Comparison of ENCODE assay signal across 8 cellular contexts in genomic region chr22:39317756-39318506, GRCh38. TPM values are rescaled to one million over a fixed set of nuclear protein-coding genes. Genes with fewer than 3 reads are reported as not detected.
A peak's percentile ranks its signal among the peaks of the same experiment; 100 is the strongest.
DNase-seq lines count a peak whose midpoint lies in the region; ATAC-seq and TF ChIP-seq lines count a peak whose summit lies in the region.

No MANE protein-coding gene starts in this region.

- intact Hi-C loops in activated CD4-positive, alpha-beta T cell treated with anti-CD3 and anti-CD28 coated beads for 36 hours (cut with DNase I, micrococcal nuclease), result loop anchor here (2.0 to 10.0 kb wide), 8 partner anchors 75 to 621 kb away; partner anchors contain the start of genes GTPBP1 (in 2 of the 2), APOBEC3C (in 1 of the 2), CBX6 (in 1 of the 2) and CBX7 (in 1 of the 2)
- intact Hi-C loops in activated T-helper 2 cell treated with anti-CD3 and anti-CD28 coated beads, Interferon-gamma antibody, Interleukin-2, Interleukin-4, amounts not matched to agents 10 μg/mL and 5 μg/mL and 100 μg/mL, durations not matched to agents 14 hours and 24 hours and 36 hours (cut with micrococcal nuclease), result loop anchor here (5.0 kb wide), 2 partner anchors 81 to 166 kb away; partner anchors contain the start of gene CBX7
- intact Hi-C loops in testis (cut with DNase I; ENCODE audit: low total_unique reads) (loop anchor here (10.0 kb wide), 1 partner anchor 207 kb away; the partner anchor contains the start of gene ATF4), sciatic nerve (cut with DNase I) (loop anchor here (10.0 kb wide), 1 partner anchor 453 kb away; no protein-coding TSS in a partner anchor)

- POLR2A ChIA-PET in activated CD4-positive, alpha-beta T cell treated with anti-CD3 and anti-CD28 coated beads for 36 hours (lab: Charles Lee), result interaction anchor here (0.6 to 3.1 kb wide), 15 partner anchors 7 to 549 kb away, joined by 3 to 27 read pairs (median 6); partner anchors contain the start of genes ATF4, CBX6, MIEF1 and TAB1

- peak overlapping the region; percentile 100 for H3K4me3 Mint-ChIP-seq in activated CD4-positive, alpha-beta T cell treated with anti-CD3 and anti-CD28 coated beads for 36 hours
- H3K4me3 Mint-ChIP-seq in activated T-helper 2 cell treated with anti-CD3 and anti-CD28 coated beads, Interferon-gamma antibody, Interleukin-2, Interleukin-4, amounts not matched to agents 10 μg/mL and 5 μg/mL and 100 μg/mL, durations not matched to agents 14 hours and 24 hours and 36 hours (ENCODE audit: low read depth), result peak overlapping the region; percentile 98

- no peaks in the 10 kb centered on the region for H3K36me3 ChIP-seq in testis (ENCODE audit: low read depth, missing control alignments)

- peak overlapping the region; percentile 68 to 88 for H3K4me3 ChIP-seq in testis

- CTCF ChIA-PET in activated CD4-positive, alpha-beta T cell treated with anti-CD3 and anti-CD28 coated beads for 36 hours (lab: Charles Lee), result interaction anchor here (0.6 to 4.8 kb wide), 16 partner anchors 7 to 743 kb away, joined by 3 to 37 read pairs (median 3); partner anchors contain the start of gene SYNGR1

- H3K9me3 Mint-ChIP-seq in activated CD4-positive, alpha-beta T cell treated with anti-CD3 and anti-CD28 coated beads for 36 hours (ENCODE audit: low read depth), result no peaks in the 10 kb centered on the region
- no peaks in the 10 kb centered on the region for H3K9me3 Mint-ChIP-seq in activated T-helper 2 cell treated with anti-CD3 and anti-CD28 coated beads, Interferon-gamma antibody, Interleukin-2, Interleukin-4, amounts not matched to agents 10 μg/mL and 5 μg/mL and 100 μg/mL, durations not matched to agents 14 hours and 24 hours and 36 hours

- H3K27ac Mint-ChIP-seq in activated CD4-positive, alpha-beta T cell treated with anti-CD3 and anti-CD28 coated beads for 36 hours, result peak overlapping the region; percentile 100
- H3K27ac Mint-ChIP-seq in activated T-helper 2 cell treated with anti-CD3 and anti-CD28 coated beads, Interferon-gamma antibody, Interleukin-2, Interleukin-4, amounts not matched to agents 10 μg/mL and 5 μg/mL and 100 μg/mL, durations not matched to agents 14 hours and 24 hours and 36 hours, result peak overlapping the region; percentile 98

- H3K27me3 Mint-ChIP-seq in activated CD4-positive, alpha-beta T cell treated with anti-CD3 and anti-CD28 coated beads for 36 hours, result no peaks in the 10 kb centered on the region
- no peaks in the 10 kb centered on the region for H3K27me3 Mint-ChIP-seq in activated T-helper 2 cell treated with anti-CD3 and anti-CD28 coated beads, Interferon-gamma antibody, Interleukin-2, Interleukin-4, amounts not matched to agents 10 μg/mL and 5 μg/mL and 100 μg/mL, durations not matched to agents 14 hours and 24 hours and 36 hours (ENCODE audit: low read depth)

- no peak for ATAC-seq in activated CD4-positive, alpha-beta T cell treated with anti-CD3 and anti-CD28 coated beads for 36 hours
- ATAC-seq in sciatic nerve, result no peak
- no peak for ATAC-seq in GM18502 (IDR thresholded peaks at IDR 0.05; ENCODE audit: poor library complexity, unreplicated experiment)

- H3K36me3 Mint-ChIP-seq in activated CD4-positive, alpha-beta T cell treated with anti-CD3 and anti-CD28 coated beads for 36 hours (ENCODE audit: low read depth), result peaks cover 67% of the 10 kb centered on the region
- peaks cover 66% of the 10 kb centered on the region for H3K36me3 Mint-ChIP-seq in activated T-helper 2 cell treated with anti-CD3 and anti-CD28 coated beads, Interferon-gamma antibody, Interleukin-2, Interleukin-4, amounts not matched to agents 10 μg/mL and 5 μg/mL and 100 μg/mL, durations not matched to agents 14 hours and 24 hours and 36 hours (ENCODE audit: low read depth)

- peak overlapping the region; percentile 95 to 99 for H3K27ac ChIP-seq in testis

- H3K4me1 Mint-ChIP-seq in activated CD4-positive, alpha-beta T cell treated with anti-CD3 and anti-CD28 coated beads for 36 hours, result peaks cover 34% of the 10 kb centered on the region
- H3K4me1 Mint-ChIP-seq in activated T-helper 2 cell treated with anti-CD3 and anti-CD28 coated beads, Interferon-gamma antibody, Interleukin-2, Interleukin-4, amounts not matched to agents 10 μg/mL and 5 μg/mL and 100 μg/mL, durations not matched to agents 14 hours and 24 hours and 36 hours (ENCODE audit: low read depth), result peaks cover 27% of the 10 kb centered on the region

- WGBS in testis, 2 donors, result 13 to 18% methylated on average over 9 of the region's 9 CpGs

- H3K4me1 ChIP-seq in testis, result peaks cover 50% of the 10 kb centered on the region

- no peaks in the 10 kb centered on the region for H3K9me3 ChIP-seq in testis

- no peak for TF ChIP-seq CTCF in testis (IDR thresholded peaks at IDR 0.05)

- no peak for TF ChIP-seq POLR2A in testis (IDR thresholded peaks at IDR 0.05)

- DNase-seq in activated CD4-positive, alpha-beta T cell treated with anti-CD3 and anti-CD28 coated beads for 36 hours, result no peak
- no peak for DNase-seq in activated CD4-positive, alpha-beta T cell treated with anti-CD3 and anti-CD28 coated beads for 1 hour
- no peak for DNase-seq in activated T-helper 2 cell treated with anti-CD3 and anti-CD28 coated beads, Interferon-gamma antibody, Interleukin-2, Interleukin-4, amounts not matched to agents 10 μg/mL and 5 μg/mL and 100 μg/mL, durations not matched to agents 14 hours and 24 hours and 36 hours (ENCODE audit: low spot score)
- DNase-seq in iris pigment epithelial cell (ENCODE audit: low read depth), result peak; percentile 27
- DNase-seq in testis, result no peak
- DNase-seq in sciatic nerve (ENCODE audit: low spot score), result no peak
- DNase-seq in NCI-H146 treated with DMSO at 0.1 percent for 48 hours (lab: John Stamatoyannopoulos, UW; ENCODE audit: unreplicated experiment), result no peak

- no peaks in the 10 kb centered on the region for H3K27me3 ChIP-seq in testis

RNA-seq across cellular contexts. Expression of gene RPL3, which starts 1.5 kb away (rescaled TPM):
- 1,000 to 10,000 TPM; 2,519 to 3,155 TPM for total RNA-seq in activated CD4-positive, alpha-beta T cell treated with anti-CD3 and anti-CD28 coated beads for 36 hours
- 2,214 and 2,255 TPM in 2 replicates for total RNA-seq in activated T-helper 2 cell treated with anti-CD3 and anti-CD28 coated beads, Interferon-gamma antibody, Interleukin-2, Interleukin-4, amounts not matched to agents 10 μg/mL and 5 μg/mL and 100 μg/mL, durations not matched to agents 14 hours and 24 hours and 36 hours
- total RNA-seq in testis (1,000 to 10,000 TPM; 1,087 to 2,075 TPM), sciatic nerve (1,341 TPM)
- 2,042 TPM for polyA plus RNA-seq in testis (ENCODE audit: insufficient read depth, low read depth, low replicate concordance)

RNA-seq across cellular contexts. Expression of gene SYNGR1, which starts 31.9 kb away (rescaled TPM):
- under 1 TPM; 0.58 to 0.89 TPM for total RNA-seq in activated CD4-positive, alpha-beta T cell treated with anti-CD3 and anti-CD28 coated beads for 36 hours
- total RNA-seq in activated T-helper 2 cell treated with anti-CD3 and anti-CD28 coated beads, Interferon-gamma antibody, Interleukin-2, Interleukin-4, amounts not matched to agents 10 μg/mL and 5 μg/mL and 100 μg/mL, durations not matched to agents 14 hours and 24 hours and 36 hours, result not detected in 2 replicates
- total RNA-seq in testis (10 to 100 TPM; 20.4 to 32.5 TPM), sciatic nerve (52.9 TPM)
- 46.8 TPM for polyA plus RNA-seq in testis (ENCODE audit: insufficient read depth, low read depth, low replicate concordance)

Comparison
In these comparisons a context has a peak if more than half of its experiments do, and no peak if none do; other contexts are left out.
1. RNA of gene SYNGR1, which starts 31.9 kb away (total RNA-seq): 52.9 TPM in sciatic nerve (single experiment) and 20.4 to 32.5 TPM in testis; 0.58 to 0.89 TPM in activated CD4-positive, alpha-beta T cell treated with anti-CD3 and anti-CD28 coated beads for 36 hours and not detected in activated T-helper 2 cell treated with anti-CD3 and anti-CD28 coated beads, Interferon-gamma antibody, Interleukin-2, Interleukin-4, amounts not matched to agents 10 μg/mL and 5 μg/mL and 100 μg/mL, durations not matched to agents 14 hours and 24 hours and 36 hours; every median in the first group is over 10 times any median in the second.